In genomic region chr10:120555436-120556163, GRCh38 we compare ENCODE assay signal across 17 cellular contexts.
DNase-seq lines count a peak whose midpoint lies in the region; ATAC-seq and TF ChIP-seq lines count a peak whose summit lies in the region.
"Had no signal": no experiment of that assay in that cellular context is flagged by ENCODE, and none has a peak within 500 bp of the region (broad histone marks: within the 10 kb centered on the region; RNA-seq: fewer than 3 reads in every experiment).

No MANE protein-coding gene starts in this region.

- H3K9ac ChIP-seq in PC-3 (ENCODE audit: low read length), result no peak overlapping the region
- no peak overlapping the region for H3K9ac ChIP-seq in mesendoderm (ENCODE audit: low read length)

- intact Hi-C loops in PC-3 (cut with micrococcal nuclease), result no loop called here

- H3K4me2 ChIP-seq in PC-3 (ENCODE audit: low read length) (no peak overlapping the region), mesendoderm (ENCODE audit: low read length) (no peak overlapping the region)

- no peak overlapping the region for H2BK5ac ChIP-seq in mesendoderm (ENCODE audit: low read length)

- H3K27ac ChIP-seq in PC-3 (ENCODE audit: low read length) (no peak overlapping the region), mesendoderm (ENCODE audit: low read depth, low read length) (no peak overlapping the region)
- H3K27ac ChIP-seq: 22Rv1 had no signal

- H3K18ac ChIP-seq in mesendoderm (ENCODE audit: low read length), result no peak overlapping the region

- no CpG with 5 or more reads among the region's 4 CpGs for WGBS in mesendoderm (ENCODE audit: extremely low coverage, insufficient coverage, low lambda C conversion rate)

- no peaks in the 10 kb centered on the region for H3K9me2 ChIP-seq in PC-3 (replicated peaks; ENCODE audit: low read length)

- no peak overlapping the region for H3K56ac ChIP-seq in mesendoderm (ENCODE audit: low read length)

- no peaks in the 10 kb centered on the region for H3K9me3 ChIP-seq in PC-3 (ENCODE audit: low read length)
- H3K9me3 ChIP-seq in MG63, result no peaks in the 10 kb centered on the region

- BruUV-seq in PC-3 (replicated peaks; lab: Mats Ljungman, UMichigan), result no TSS peak

- peaks cover 13% of the 10 kb centered on the region; the same call in 1 of the 2 replicates for H3K4me1 ChIP-seq in PC-3 (ENCODE audit: insufficient read depth, low read length)
- no peaks in the 10 kb centered on the region for H3K4me1 ChIP-seq in mesendoderm (ENCODE audit: control insufficient read depth, low read depth, low read length)

- H4K20me1 ChIP-seq in PC-3 (ENCODE audit: low read length), result no peaks in the 10 kb centered on the region

- CTCF ChIA-PET in PC-3 (lab: Charles Lee), result no interaction called here

- H4K8ac ChIP-seq in mesendoderm (ENCODE audit: low read depth, low read length), result no peak overlapping the region

- POLR2A ChIA-PET in PC-3 (lab: Charles Lee; ENCODE audit: unreplicated experiment), result no interaction called here

- no peaks in the 10 kb centered on the region for H3K36me3 ChIP-seq in PC-3 (ENCODE audit: low read depth, low read length)
- no peaks in the 10 kb centered on the region for H3K36me3 ChIP-seq in mesendoderm (ENCODE audit: control insufficient read depth, insufficient read depth, low read length)
- no peaks in the 10 kb centered on the region for H3K36me3 ChIP-seq in MG63

- H3K79me2 ChIP-seq in PC-3 (ENCODE audit: low read length), result no peaks in the 10 kb centered on the region
- no peaks in the 10 kb centered on the region for H3K79me2 ChIP-seq in mesendoderm (ENCODE audit: control insufficient read depth, insufficient read depth, low read length)

- no peaks in the 10 kb centered on the region for H3K79me1 ChIP-seq in mesendoderm (ENCODE audit: low read length)

- no peak overlapping the region for H2BK15ac ChIP-seq in mesendoderm (replicated peaks; ENCODE audit: low read depth)

- H3F3A ChIP-seq in PC-3 (ENCODE audit: low read length, unreplicated experiment), result no peaks in the 10 kb centered on the region

- peak; percentile 37 for ATAC-seq in PC-3
- ATAC-seq in HG02763 (IDR thresholded peaks at IDR 0.05; ENCODE audit: unreplicated experiment), result no peak
- no peak for ATAC-seq in GM19351 (IDR thresholded peaks at IDR 0.05; ENCODE audit: unreplicated experiment)
- ATAC-seq: Right ventricle myocardium inferior had no signal

- H2AFZ ChIP-seq in PC-3 (ENCODE audit: low read length), result no peak overlapping the region

- no peak for TF ChIP-seq CTCF in PC-3 (conservative IDR thresholded peaks at IDR 0.05; ENCODE audit: low read depth, low read length)

- DNase-seq in NCI-H146 (lab: John Stamatoyannopoulos, UW) (peak; percentile 20), NCI-H146 treated with DMSO at 0.1 percent for 48 hours (lab: John Stamatoyannopoulos, UW; ENCODE audit: unreplicated experiment) (no peak), PC-3 (no peak), mesendoderm (peak; percentile 14), occipital lobe (lab: John Stamatoyannopoulos, UW) (no peak), MG63 (no peak)
- DNase-seq: AML-193; DMS79; H9; NCI-H1417 treated with DMSO at 0.1 percent for 48 hours; NCI-H2029; NCI-H748 treated with DMSO at 0.1 percent for 48 hours; NK-92 treated with Interleukin-12 subunit alpha and Interleukin-12 subunit beta, amount 100 ng/mL, for 24 hours had no signal

- H3K4me3 ChIP-seq in PC-3 (ENCODE audit: low read length), result no peak overlapping the region
- no peak overlapping the region for H3K4me3 ChIP-seq in mesendoderm (ENCODE audit: low read length)
- H3K4me3 ChIP-seq in MG63, result no peak overlapping the region

- no peak overlapping the region for H4K5ac ChIP-seq in mesendoderm (ENCODE audit: low read length)

- no peak overlapping the region for H3K4ac ChIP-seq in mesendoderm (ENCODE audit: low read depth, low read length)

- no peak overlapping the region for H2BK120ac ChIP-seq in mesendoderm (ENCODE audit: low read depth, low read length)

- H3K27me3 ChIP-seq in PC-3 (ENCODE audit: low read length) (no peaks in the 10 kb centered on the region), mesendoderm (ENCODE audit: insufficient read depth, low read length, poor library complexity) (no peaks in the 10 kb centered on the region), MG63 (no peaks in the 10 kb centered on the region)

- no peak overlapping the region for H2AK5ac ChIP-seq in mesendoderm (ENCODE audit: low read length)

- H3K23ac ChIP-seq in mesendoderm (ENCODE audit: low read length), result no peak overlapping the region

Comparison
In these comparisons a context has a peak if more than half of its experiments do, and no peak if none do; other contexts are left out.
1. DNase-seq: peak in NCI-H146 (single experiment) and mesendoderm (single experiment); none in NCI-H146 treated with DMSO at 0.1 percent for 48 hours (single experiment), PC-3 (single experiment), occipital lobe (single experiment) and MG63 (single experiment).